13 cellular contexts compared by ENCODE assay signal in the genomic region with DNA sequence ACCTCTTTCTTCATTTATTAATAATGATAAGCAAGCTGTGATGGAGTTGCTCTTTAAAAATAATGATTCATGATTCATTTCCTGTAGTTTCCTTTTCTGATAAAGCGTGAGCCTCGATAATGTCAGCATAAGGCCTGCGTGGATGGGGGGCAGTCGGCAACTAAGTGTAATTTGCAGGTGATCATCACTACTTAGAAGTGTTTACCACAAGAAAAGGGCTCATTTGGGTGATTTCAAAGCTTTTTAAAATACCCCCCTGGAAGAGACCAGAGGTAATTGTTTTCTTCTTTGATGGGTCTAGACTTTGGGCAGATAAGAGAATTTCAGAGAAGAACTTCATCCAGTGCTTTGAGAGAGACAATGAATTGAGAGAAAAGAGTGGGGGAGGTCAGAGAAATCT.
DNase-seq lines count a peak whose midpoint lies in the region; ATAC-seq and TF ChIP-seq lines count a peak whose summit lies in the region.
"Had no signal": no experiment of that assay in that cellular context is flagged by ENCODE, and none has a peak within 500 bp of the region (broad histone marks: within the 10 kb centered on the region; RNA-seq: fewer than 3 reads in every experiment).

No MANE protein-coding gene starts in this region.

- no peak overlapping the region for H3K4me3 ChIP-seq in SU-DHL-6 (ENCODE audit: insufficient read depth, low read length, poor library complexity, severe bottlenecking)
- H3K4me3 ChIP-seq in neural progenitor cell: no peak overlapping the region
- H3K4me3 ChIP-seq: lung had no signal

- DNase-seq in activated T-cell treated with anti-CD3 and anti-CD28 coated beads, Interleukin-2, amount 50 U/mL, for 24 hours: peak; percentile 34
- DNase-seq in activated T-cell treated with anti-CD3 and anti-CD28 coated beads, Interleukin-2, amount 50 U/mL, for 48 hours: no peak
- DNase-seq in activated naive CD8-positive, alpha-beta T cell treated with anti-CD3 and anti-CD28 coated beads for 36 hours: peak; percentile 21
- DNase-seq in neural progenitor cell (ENCODE audit: low spot score): no peak
- DNase-seq in anterior cingulate cortex (lab: John Stamatoyannopoulos, UW): no peak
- DNase-seq: ACHN, NCI-H524, nucleus accumbens had no signal

- no peaks in the 10 kb centered on the region for H3K9me2 ChIP-seq in SU-DHL-6 (replicated peaks; ENCODE audit: insufficient read depth, low read length)

- peak overlapping the region; percentile 36 for H3K9ac ChIP-seq in SU-DHL-6 (ENCODE audit: low read length)
- no peak overlapping the region for H3K9ac ChIP-seq in neural progenitor cell

- H3F3A ChIP-seq in SU-DHL-6 (ENCODE audit: insufficient read depth) (peaks cover 28% of the 10 kb centered on the region), neural progenitor cell (ENCODE audit: low read depth) (no peaks in the 10 kb centered on the region)

- no peaks in the 10 kb centered on the region for H3K9me3 Mint-ChIP-seq in activated T-cell treated with anti-CD3 and anti-CD28 coated beads, Interleukin-2, amount 50 U/mL, for 24 hours
- peaks cover 5% of the 10 kb centered on the region for H3K9me3 Mint-ChIP-seq in activated naive CD8-positive, alpha-beta T cell treated with anti-CD3 and anti-CD28 coated beads for 36 hours
- H3K9me3 Mint-ChIP-seq in neural progenitor cell: no peaks in the 10 kb centered on the region

- ATAC-seq in HG03439 (IDR thresholded peaks at IDR 0.05; ENCODE audit: unreplicated experiment) (no peak), GM21381 (IDR thresholded peaks at IDR 0.05; ENCODE audit: unreplicated experiment) (no peak)
- ATAC-seq: Panc1 had no signal

- H3K4me1 Mint-ChIP-seq in activated T-cell treated with anti-CD3 and anti-CD28 coated beads, Interleukin-2, amount 50 U/mL, for 24 hours (ENCODE audit: low read depth): peaks cover 77% of the 10 kb centered on the region
- peaks cover 41% of the 10 kb centered on the region for H3K4me1 Mint-ChIP-seq in activated naive CD8-positive, alpha-beta T cell treated with anti-CD3 and anti-CD28 coated beads for 36 hours
- H3K4me1 Mint-ChIP-seq in neural progenitor cell: no peaks in the 10 kb centered on the region

- peak overlapping the region; percentile 84 for H3K27ac Mint-ChIP-seq in activated T-cell treated with anti-CD3 and anti-CD28 coated beads, Interleukin-2, amount 50 U/mL, for 24 hours
- peak overlapping the region; percentile 93 for H3K27ac Mint-ChIP-seq in activated naive CD8-positive, alpha-beta T cell treated with anti-CD3 and anti-CD28 coated beads for 36 hours
- H3K27ac Mint-ChIP-seq in neural progenitor cell: no peak overlapping the region

- H4K20me1 ChIP-seq in SU-DHL-6 (ENCODE audit: low read depth, low read length): no peaks in the 10 kb centered on the region
- no peaks in the 10 kb centered on the region for H4K20me1 ChIP-seq in neural progenitor cell (ENCODE audit: low read depth)

- H3K27ac ChIP-seq in SU-DHL-6 (ENCODE audit: low read depth, low read length): peak overlapping the region; percentile 100
- H3K27ac ChIP-seq in neural progenitor cell: no peak overlapping the region

- TF ChIP-seq CTCF in SU-DHL-6 (IDR thresholded peaks at IDR 0.05; ENCODE audit: insufficient read depth, low read length, poor library complexity, severe bottlenecking) (no peak), neural progenitor cell (IDR thresholded peaks at IDR 0.05) (no peak)

- peak overlapping the region; percentile 3 for H3K4me3 Mint-ChIP-seq in activated T-cell treated with anti-CD3 and anti-CD28 coated beads, Interleukin-2, amount 50 U/mL, for 24 hours
- H3K4me3 Mint-ChIP-seq in activated naive CD8-positive, alpha-beta T cell treated with anti-CD3 and anti-CD28 coated beads for 36 hours: no peak overlapping the region
- H3K4me3 Mint-ChIP-seq in neural progenitor cell: no peak overlapping the region

- H3K36me3 Mint-ChIP-seq in activated T-cell treated with anti-CD3 and anti-CD28 coated beads, Interleukin-2, amount 50 U/mL, for 24 hours (ENCODE audit: low read depth): peaks cover 3% of the 10 kb centered on the region
- peaks cover 35% of the 10 kb centered on the region for H3K36me3 Mint-ChIP-seq in activated naive CD8-positive, alpha-beta T cell treated with anti-CD3 and anti-CD28 coated beads for 36 hours
- H3K36me3 Mint-ChIP-seq in neural progenitor cell: no peaks in the 10 kb centered on the region

- H3K27me3 ChIP-seq in SU-DHL-6 (ENCODE audit: low read length) (no peaks in the 10 kb centered on the region), neural progenitor cell (no peaks in the 10 kb centered on the region)

- H3K27me3 Mint-ChIP-seq in activated T-cell treated with anti-CD3 and anti-CD28 coated beads, Interleukin-2, amount 50 U/mL, for 24 hours: no peaks in the 10 kb centered on the region
- no peaks in the 10 kb centered on the region for H3K27me3 Mint-ChIP-seq in activated naive CD8-positive, alpha-beta T cell treated with anti-CD3 and anti-CD28 coated beads for 36 hours
- H3K27me3 Mint-ChIP-seq in neural progenitor cell (ENCODE audit: insufficient read depth, low read depth): peaks cover under 1% of the 10 kb centered on the region

- H3K79me2 ChIP-seq in SU-DHL-6 (ENCODE audit: insufficient read depth, low read length) (no peaks in the 10 kb centered on the region), neural progenitor cell (ENCODE audit: low read depth) (no peaks in the 10 kb centered on the region)

- H2AFZ ChIP-seq in SU-DHL-6 (ENCODE audit: low read depth, low read length, severe bottlenecking) (peak overlapping the region; percentile 59), neural progenitor cell (replicated peaks) (peak overlapping the region; percentile 50)

- H3K36me3 ChIP-seq in SU-DHL-6 (ENCODE audit: low read length) (no peaks in the 10 kb centered on the region), neural progenitor cell (no peaks in the 10 kb centered on the region)

- H3K4me1 ChIP-seq in neural progenitor cell: peaks cover 16% of the 10 kb centered on the region

- peak overlapping the region; percentile 36 for H3K4me2 ChIP-seq in SU-DHL-6 (ENCODE audit: low read depth, low read length, poor library complexity, severe bottlenecking)
- H3K4me2 ChIP-seq in neural progenitor cell: no peak overlapping the region

- H3K9me3 ChIP-seq in SU-DHL-6 (ENCODE audit: insufficient read depth, low read length) (no peaks in the 10 kb centered on the region), neural progenitor cell (ENCODE audit: low read depth) (no peaks in the 10 kb centered on the region)

Comparison
In these comparisons a context has a peak if more than half of its experiments do, and no peak if none do; other contexts are left out.
1. DNase-seq: peak in activated T-cell treated with anti-CD3 and anti-CD28 coated beads, Interleukin-2, amount 50 U/mL, for 24 hours (single experiment) and activated naive CD8-positive, alpha-beta T cell treated with anti-CD3 and anti-CD28 coated beads for 36 hours (single experiment); none in activated T-cell treated with anti-CD3 and anti-CD28 coated beads, Interleukin-2, amount 50 U/mL, for 48 hours (0 of 2), neural progenitor cell (single experiment) and anterior cingulate cortex (0 of 58).